Comparison of ENCODE assay signal across 1 cellular context in the genomic region with DNA sequence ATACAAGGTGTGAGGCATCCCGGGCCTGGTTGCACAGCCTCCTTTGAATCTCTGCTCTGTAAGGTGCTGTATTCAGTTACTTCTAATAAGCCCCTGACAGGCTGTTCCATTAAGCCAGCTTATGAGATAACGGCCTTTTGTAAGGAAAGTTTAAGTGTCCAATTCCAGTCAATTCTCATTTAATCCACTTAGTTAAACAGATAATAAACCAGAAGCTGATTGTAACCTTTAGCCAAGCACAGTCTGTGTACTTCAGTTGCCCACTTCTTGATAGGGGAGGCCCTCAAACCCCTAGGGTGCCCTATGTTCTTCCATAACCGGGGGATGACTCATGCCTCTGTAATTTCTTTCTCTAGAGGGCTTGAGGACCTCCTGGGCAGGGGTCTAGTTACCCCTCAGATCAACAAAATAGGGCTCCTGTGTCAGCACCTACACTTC.
TF ChIP-seq lines count a peak whose summit lies in the region.

No MANE protein-coding gene starts in this region.

TF ChIP-seq in HEK293, 187 proteins besides CTCF, POLR2A, EP300 and RAD21 (continued from another document and continues in another):
- TF ChIP-seq ZBTB1 (tag by site-specific recombination; IDR thresholded peaks at IDR 0.05), result no peak
- TF ChIP-seq, protein P1, sequence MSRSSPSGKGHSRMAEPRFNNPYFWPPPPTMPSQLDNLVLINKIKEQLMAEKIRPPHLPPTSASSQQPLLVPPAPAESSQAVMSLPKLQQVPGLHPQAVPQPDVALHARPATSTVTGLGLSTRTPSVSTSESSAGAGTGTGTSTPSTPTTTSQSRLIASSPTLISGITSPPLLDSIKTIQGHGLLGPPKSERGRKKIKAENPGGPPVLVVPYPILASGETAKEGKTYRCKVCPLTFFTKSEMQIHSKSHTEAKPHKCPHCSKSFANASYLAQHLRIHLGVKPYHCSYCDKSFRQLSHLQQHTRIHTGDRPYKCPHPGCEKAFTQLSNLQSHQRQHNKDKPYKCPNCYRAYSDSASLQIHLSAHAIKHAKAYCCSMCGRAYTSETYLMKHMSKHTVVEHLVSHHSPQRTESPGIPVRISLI (tag by site-specific recombination; IDR thresholded peaks at IDR 0.05), result no peak
- TF ChIP-seq ZNF146 (tag by site-specific recombination; IDR thresholded peaks at IDR 0.05), result no peak
- TF ChIP-seq, protein P2, sequence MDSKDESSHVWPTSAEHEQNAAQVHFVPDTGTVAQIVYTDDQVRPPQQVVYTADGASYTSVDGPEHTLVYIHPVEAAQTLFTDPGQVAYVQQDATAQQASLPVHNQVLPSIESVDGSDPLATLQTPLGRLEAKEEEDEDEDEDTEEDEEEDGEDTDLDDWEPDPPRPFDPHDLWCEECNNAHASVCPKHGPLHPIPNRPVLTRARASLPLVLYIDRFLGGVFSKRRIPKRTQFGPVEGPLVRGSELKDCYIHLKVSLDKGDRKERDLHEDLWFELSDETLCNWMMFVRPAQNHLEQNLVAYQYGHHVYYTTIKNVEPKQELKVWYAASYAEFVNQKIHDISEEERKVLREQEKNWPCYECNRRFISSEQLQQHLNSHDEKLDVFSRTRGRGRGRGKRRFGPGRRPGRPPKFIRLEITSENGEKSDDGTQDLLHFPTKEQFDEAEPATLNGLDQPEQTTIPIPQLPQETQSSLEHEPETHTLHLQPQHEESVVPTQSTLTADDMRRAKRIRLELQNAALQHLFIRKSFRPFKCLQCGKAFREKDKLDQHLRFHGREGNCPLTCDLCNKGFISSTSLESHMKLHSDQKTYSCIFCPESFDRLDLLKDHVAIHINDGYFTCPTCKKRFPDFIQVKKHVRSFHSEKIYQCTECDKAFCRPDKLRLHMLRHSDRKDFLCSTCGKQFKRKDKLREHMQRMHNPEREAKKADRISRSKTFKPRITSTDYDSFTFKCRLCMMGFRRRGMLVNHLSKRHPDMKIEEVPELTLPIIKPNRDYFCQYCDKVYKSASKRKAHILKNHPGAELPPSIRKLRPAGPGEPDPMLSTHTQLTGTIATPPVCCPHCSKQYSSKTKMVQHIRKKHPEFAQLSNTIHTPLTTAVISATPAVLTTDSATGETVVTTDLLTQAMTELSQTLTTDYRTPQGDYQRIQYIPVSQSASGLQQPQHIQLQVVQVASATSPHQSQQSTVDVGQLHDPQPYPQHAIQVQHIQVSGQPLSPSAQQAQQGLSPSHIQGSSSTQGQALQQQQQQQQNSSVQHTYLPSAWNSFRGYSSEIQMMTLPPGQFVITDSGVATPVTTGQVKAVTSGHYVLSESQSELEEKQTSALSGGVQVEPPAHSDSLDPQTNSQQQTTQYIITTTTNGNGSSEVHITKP (tag by site-specific recombination; IDR thresholded peaks at IDR 0.05), result peak; percentile 84
- no peak for TF ChIP-seq ZNF473 (tag by site-specific recombination; IDR thresholded peaks at IDR 0.05)
- peak; percentile 69 for TF ChIP-seq ZBTB8A (tag by site-specific recombination; IDR thresholded peaks at IDR 0.05)
- no peak for TF ChIP-seq ZNF791 (tag by site-specific recombination; IDR thresholded peaks at IDR 0.05)
- no peak for TF ChIP-seq MYNN (tag by site-specific recombination; IDR thresholded peaks at IDR 0.05; ENCODE audit: borderline replicate concordance)
- TF ChIP-seq ZNF629 (tag by site-specific recombination; IDR thresholded peaks at IDR 0.05), result peak; percentile 54
- TF ChIP-seq HOXA7 (CRISPR knock-in tag; IDR thresholded peaks at IDR 0.05; ENCODE audit: borderline replicate concordance), result no peak
- TF ChIP-seq ZNF416 (tag by site-specific recombination; IDR thresholded peaks at IDR 0.05), result no peak
- peak; percentile 49; the same call in 1 of the 2 replicates for TF ChIP-seq KLF10 (tag by site-specific recombination; IDR thresholded peaks at IDR 0.05)
- TF ChIP-seq, protein P3, sequence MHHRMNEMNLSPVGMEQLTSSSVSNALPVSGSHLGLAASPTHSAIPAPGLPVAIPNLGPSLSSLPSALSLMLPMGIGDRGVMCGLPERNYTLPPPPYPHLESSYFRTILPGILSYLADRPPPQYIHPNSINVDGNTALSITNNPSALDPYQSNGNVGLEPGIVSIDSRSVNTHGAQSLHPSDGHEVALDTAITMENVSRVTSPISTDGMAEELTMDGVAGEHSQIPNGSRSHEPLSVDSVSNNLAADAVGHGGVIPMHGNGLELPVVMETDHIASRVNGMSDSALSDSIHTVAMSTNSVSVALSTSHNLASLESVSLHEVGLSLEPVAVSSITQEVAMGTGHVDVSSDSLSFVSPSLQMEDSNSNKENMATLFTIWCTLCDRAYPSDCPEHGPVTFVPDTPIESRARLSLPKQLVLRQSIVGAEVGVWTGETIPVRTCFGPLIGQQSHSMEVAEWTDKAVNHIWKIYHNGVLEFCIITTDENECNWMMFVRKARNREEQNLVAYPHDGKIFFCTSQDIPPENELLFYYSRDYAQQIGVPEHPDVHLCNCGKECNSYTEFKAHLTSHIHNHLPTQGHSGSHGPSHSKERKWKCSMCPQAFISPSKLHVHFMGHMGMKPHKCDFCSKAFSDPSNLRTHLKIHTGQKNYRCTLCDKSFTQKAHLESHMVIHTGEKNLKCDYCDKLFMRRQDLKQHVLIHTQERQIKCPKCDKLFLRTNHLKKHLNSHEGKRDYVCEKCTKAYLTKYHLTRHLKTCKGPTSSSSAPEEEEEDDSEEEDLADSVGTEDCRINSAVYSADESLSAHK (tag by site-specific recombination; IDR thresholded peaks at IDR 0.05), result peak; percentile 56
- TF ChIP-seq ZNF248 (tag by site-specific recombination; IDR thresholded peaks at IDR 0.05), result no peak
- TF ChIP-seq ZNF37A (tag by site-specific recombination; IDR thresholded peaks at IDR 0.05), result no peak
- TF ChIP-seq, protein P4, sequence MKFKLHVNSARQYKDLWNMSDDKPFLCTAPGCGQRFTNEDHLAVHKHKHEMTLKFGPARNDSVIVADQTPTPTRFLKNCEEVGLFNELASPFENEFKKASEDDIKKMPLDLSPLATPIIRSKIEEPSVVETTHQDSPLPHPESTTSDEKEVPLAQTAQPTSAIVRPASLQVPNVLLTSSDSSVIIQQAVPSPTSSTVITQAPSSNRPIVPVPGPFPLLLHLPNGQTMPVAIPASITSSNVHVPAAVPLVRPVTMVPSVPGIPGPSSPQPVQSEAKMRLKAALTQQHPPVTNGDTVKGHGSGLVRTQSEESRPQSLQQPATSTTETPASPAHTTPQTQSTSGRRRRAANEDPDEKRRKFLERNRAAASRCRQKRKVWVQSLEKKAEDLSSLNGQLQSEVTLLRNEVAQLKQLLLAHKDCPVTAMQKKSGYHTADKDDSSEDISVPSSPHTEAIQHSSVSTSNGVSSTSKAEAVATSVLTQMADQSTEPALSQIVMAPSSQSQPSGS (tag by site-specific recombination; IDR thresholded peaks at IDR 0.05; ENCODE audit: low read depth), result no peak
- TF ChIP-seq, protein P5, sequence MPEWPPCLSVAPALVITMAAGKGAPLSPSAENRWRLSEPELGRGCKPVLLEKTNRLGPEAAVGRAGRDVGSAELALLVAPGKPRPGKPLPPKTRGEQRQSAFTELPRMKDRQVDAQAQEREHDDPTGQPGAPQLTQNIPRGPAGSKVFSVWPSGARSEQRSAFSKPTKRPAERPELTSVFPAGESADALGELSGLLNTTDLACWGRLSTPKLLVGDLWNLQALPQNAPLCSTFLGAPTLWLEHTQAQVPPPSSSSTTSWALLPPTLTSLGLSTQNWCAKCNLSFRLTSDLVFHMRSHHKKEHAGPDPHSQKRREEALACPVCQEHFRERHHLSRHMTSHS (tag by site-specific recombination; IDR thresholded peaks at IDR 0.05), result no peak
- no peak for TF ChIP-seq ZNF133 (tag by site-specific recombination; IDR thresholded peaks at IDR 0.05)
- TF ChIP-seq GLI4 (tag by site-specific recombination; IDR thresholded peaks at IDR 0.05), result no peak
- TF ChIP-seq BCL11A (tag by site-specific recombination; IDR thresholded peaks at IDR 0.05; ENCODE audit: low read depth), result no peak
- no peak for TF ChIP-seq HOXC10 (CRISPR knock-in tag; IDR thresholded peaks at IDR 0.05)
- no peak for TF ChIP-seq SALL2 (tag by site-specific recombination; IDR thresholded peaks at IDR 0.05; ENCODE audit: borderline replicate concordance)
- no peak for TF ChIP-seq ZNF558 (tag by site-specific recombination; IDR thresholded peaks at IDR 0.05)
- no peak for TF ChIP-seq ZNF776 (tag by site-specific recombination; IDR thresholded peaks at IDR 0.05; ENCODE audit: borderline replicate concordance)
- TF ChIP-seq, protein P6, sequence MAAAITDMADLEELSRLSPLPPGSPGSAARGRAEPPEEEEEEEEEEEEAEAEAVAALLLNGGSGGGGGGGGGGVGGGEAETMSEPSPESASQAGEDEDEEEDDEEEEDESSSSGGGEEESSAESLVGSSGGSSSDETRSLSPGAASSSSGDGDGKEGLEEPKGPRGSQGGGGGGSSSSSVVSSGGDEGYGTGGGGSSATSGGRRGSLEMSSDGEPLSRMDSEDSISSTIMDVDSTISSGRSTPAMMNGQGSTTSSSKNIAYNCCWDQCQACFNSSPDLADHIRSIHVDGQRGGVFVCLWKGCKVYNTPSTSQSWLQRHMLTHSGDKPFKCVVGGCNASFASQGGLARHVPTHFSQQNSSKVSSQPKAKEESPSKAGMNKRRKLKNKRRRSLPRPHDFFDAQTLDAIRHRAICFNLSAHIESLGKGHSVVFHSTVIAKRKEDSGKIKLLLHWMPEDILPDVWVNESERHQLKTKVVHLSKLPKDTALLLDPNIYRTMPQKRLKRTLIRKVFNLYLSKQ (tag by site-specific recombination; IDR thresholded peaks at IDR 0.05; ENCODE audit: borderline replicate concordance), result no peak
- no peak for TF ChIP-seq ZNF555 (tag by site-specific recombination; conservative IDR thresholded peaks at IDR 0.05)
- TF ChIP-seq, protein P7, sequence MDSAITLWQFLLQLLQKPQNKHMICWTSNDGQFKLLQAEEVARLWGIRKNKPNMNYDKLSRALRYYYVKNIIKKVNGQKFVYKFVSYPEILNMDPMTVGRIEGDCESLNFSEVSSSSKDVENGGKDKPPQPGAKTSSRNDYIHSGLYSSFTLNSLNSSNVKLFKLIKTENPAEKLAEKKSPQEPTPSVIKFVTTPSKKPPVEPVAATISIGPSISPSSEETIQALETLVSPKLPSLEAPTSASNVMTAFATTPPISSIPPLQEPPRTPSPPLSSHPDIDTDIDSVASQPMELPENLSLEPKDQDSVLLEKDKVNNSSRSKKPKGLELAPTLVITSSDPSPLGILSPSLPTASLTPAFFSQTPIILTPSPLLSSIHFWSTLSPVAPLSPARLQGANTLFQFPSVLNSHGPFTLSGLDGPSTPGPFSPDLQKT (IDR thresholded peaks at IDR 0.05; ENCODE audit: borderline replicate concordance, low read depth, low read length), result no peak
- TF ChIP-seq, protein P8, sequence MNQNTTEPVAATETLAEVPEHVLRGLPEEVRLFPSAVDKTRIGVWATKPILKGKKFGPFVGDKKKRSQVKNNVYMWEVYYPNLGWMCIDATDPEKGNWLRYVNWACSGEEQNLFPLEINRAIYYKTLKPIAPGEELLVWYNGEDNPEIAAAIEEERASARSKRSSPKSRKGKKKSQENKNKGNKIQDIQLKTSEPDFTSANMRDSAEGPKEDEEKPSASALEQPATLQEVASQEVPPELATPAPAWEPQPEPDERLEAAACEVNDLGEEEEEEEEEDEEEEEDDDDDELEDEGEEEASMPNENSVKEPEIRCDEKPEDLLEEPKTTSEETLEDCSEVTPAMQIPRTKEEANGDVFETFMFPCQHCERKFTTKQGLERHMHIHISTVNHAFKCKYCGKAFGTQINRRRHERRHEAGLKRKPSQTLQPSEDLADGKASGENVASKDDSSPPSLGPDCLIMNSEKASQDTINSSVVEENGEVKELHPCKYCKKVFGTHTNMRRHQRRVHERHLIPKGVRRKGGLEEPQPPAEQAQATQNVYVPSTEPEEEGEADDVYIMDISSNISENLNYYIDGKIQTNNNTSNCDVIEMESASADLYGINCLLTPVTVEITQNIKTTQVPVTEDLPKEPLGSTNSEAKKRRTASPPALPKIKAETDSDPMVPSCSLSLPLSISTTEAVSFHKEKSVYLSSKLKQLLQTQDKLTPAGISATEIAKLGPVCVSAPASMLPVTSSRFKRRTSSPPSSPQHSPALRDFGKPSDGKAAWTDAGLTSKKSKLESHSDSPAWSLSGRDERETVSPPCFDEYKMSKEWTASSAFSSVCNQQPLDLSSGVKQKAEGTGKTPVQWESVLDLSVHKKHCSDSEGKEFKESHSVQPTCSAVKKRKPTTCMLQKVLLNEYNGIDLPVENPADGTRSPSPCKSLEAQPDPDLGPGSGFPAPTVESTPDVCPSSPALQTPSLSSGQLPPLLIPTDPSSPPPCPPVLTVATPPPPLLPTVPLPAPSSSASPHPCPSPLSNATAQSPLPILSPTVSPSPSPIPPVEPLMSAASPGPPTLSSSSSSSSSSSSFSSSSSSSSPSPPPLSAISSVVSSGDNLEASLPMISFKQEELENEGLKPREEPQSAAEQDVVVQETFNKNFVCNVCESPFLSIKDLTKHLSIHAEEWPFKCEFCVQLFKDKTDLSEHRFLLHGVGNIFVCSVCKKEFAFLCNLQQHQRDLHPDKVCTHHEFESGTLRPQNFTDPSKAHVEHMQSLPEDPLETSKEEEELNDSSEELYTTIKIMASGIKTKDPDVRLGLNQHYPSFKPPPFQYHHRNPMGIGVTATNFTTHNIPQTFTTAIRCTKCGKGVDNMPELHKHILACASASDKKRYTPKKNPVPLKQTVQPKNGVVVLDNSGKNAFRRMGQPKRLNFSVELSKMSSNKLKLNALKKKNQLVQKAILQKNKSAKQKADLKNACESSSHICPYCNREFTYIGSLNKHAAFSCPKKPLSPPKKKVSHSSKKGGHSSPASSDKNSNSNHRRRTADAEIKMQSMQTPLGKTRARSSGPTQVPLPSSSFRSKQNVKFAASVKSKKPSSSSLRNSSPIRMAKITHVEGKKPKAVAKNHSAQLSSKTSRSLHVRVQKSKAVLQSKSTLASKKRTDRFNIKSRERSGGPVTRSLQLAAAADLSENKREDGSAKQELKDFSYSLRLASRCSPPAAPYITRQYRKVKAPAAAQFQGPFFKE (tag by site-specific recombination; IDR thresholded peaks at IDR 0.05; ENCODE audit: borderline replicate concordance), result no peak
- TF ChIP-seq IKZF3 (tag by site-specific recombination; IDR thresholded peaks at IDR 0.05), result 0 out of 2 replicates have a peak, but pooled peaks have one; percentile 28
- TF ChIP-seq, protein P9, sequence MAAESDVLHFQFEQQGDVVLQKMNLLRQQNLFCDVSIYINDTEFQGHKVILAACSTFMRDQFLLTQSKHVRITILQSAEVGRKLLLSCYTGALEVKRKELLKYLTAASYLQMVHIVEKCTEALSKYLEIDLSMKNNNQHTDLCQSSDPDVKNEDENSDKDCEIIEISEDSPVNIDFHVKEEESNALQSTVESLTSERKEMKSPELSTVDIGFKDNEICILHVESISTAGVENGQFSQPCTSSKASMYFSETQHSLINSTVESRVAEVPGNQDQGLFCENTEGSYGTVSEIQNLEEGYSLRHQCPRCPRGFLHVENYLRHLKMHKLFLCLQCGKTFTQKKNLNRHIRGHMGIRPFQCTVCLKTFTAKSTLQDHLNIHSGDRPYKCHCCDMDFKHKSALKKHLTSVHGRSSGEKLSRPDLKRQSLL (tag by site-specific recombination; IDR thresholded peaks at IDR 0.05), result no peak
- TF ChIP-seq ZNF121 (tag by site-specific recombination; IDR thresholded peaks at IDR 0.05), result no peak
- TF ChIP-seq ZNF548 (tag by site-specific recombination; IDR thresholded peaks at IDR 0.05), result no peak
- TF ChIP-seq, protein P10, sequence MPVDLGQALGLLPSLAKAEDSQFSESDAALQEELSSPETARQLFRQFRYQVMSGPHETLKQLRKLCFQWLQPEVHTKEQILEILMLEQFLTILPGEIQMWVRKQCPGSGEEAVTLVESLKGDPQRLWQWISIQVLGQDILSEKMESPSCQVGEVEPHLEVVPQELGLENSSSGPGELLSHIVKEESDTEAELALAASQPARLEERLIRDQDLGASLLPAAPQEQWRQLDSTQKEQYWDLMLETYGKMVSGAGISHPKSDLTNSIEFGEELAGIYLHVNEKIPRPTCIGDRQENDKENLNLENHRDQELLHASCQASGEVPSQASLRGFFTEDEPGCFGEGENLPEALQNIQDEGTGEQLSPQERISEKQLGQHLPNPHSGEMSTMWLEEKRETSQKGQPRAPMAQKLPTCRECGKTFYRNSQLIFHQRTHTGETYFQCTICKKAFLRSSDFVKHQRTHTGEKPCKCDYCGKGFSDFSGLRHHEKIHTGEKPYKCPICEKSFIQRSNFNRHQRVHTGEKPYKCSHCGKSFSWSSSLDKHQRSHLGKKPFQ (tag by site-specific recombination; IDR thresholded peaks at IDR 0.05), result 0 out of 2 replicates have a peak, but pooled peaks have one; percentile 30
- TF ChIP-seq ZNF433 (tag by site-specific recombination; IDR thresholded peaks at IDR 0.05; ENCODE audit: low read depth), result no peak
